Comparison of ENCODE assay signal across 27 cellular contexts in the genomic region with DNA sequence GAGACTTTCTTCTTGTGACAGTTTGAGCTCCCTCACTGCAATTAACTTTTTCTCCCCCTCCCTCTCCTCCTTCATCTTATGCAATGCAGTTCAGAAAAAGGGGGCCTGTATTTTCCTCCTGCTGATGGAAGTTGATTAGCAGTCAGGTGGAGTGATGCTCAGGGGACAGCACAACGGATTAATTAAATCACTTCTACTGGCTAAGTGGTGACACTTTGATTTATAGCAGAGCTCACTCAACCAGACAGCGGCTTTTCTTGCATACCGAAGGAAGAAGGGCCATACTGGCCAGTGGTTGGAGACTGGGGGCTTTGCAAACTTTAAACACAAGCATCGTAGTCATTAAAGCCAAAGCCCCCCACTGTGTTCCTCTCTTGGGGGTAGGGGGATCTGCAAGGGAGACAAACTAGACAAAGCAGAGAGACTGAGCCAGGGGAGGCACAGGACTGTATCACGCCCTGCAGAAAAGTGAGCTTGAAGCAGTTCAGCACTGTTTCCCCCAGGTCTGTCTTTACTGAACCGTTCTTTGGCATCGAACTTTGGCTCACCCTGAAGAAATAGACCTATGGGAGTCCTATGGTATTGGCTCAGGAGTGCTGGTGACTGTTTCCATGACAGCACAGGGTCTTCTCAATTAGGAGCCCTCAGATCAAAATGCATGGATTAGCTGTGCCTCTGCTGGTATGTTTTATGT. TPM values are rescaled to one million over a fixed set of nuclear protein-coding genes. Genes with fewer than 3 reads are reported as not detected.
DNase-seq lines count a peak whose midpoint lies in the region; ATAC-seq lines count a peak whose summit lies in the region.
"Had no signal": no experiment of that assay in that cellular context is flagged by ENCODE, and none has a peak within 500 bp of the region (broad histone marks: within the 10 kb centered on the region; RNA-seq: fewer than 3 reads in every experiment).

No MANE protein-coding gene starts in this region.

- H3K9me3 ChIP-seq in BLaER1, result no peaks in the 10 kb centered on the region
- H3K9me3 ChIP-seq: ascending aorta, colonic mucosa, gastrocnemius medialis, upper lobe of right lung had no signal

- H4K20me1 ChIP-seq in BLaER1, result no peaks in the 10 kb centered on the region

- no peaks in the 10 kb centered on the region for H3K36me3 ChIP-seq in BLaER1
- H3K36me3 ChIP-seq: ascending aorta, cardiac muscle cell, colonic mucosa, gastrocnemius medialis, upper lobe of right lung had no signal

- intact Hi-C loops in sciatic nerve (cut with DNase I), result no loop called here

- H3K9ac ChIP-seq in BLaER1, result peak overlapping the region; percentile 34; the same call in 1 of the 2 replicates

- H3K4me1 ChIP-seq in BLaER1, result peaks cover 80% of the 10 kb centered on the region

- H3K4me3 ChIP-seq in BLaER1, result 0 out of 2 replicates have a peak overlapping the region, but pooled peaks have one; percentile 14
- H3K4me3 ChIP-seq: ascending aorta, cardiac muscle cell, colonic mucosa, gastrocnemius medialis, lung, SK-N-MC, upper lobe of right lung had no signal

- DNase-seq in KBM-7, result peak; percentile 27
- peak; percentile 59 to 74 for DNase-seq in NOMO-1 (lab: John Stamatoyannopoulos, UW; ENCODE audit: unreplicated experiment in 2 of 2)
- peak; percentile 63 for DNase-seq in islet precursor cell
- DNase-seq in activated CD4-positive, CD25-positive, alpha-beta regulatory T cell treated with anti-CD3 and anti-CD28 coated beads, Interleukin-2, amount 50 U/mL, for 72 hours, result no peak
- no peak for DNase-seq in stimulated activated CD4-positive, alpha-beta T cell treated with anti-CD3 and anti-CD28 coated beads, Interleukin-2, amount 100 ng/mL, for 24 hours
- no peak for DNase-seq in sciatic nerve (ENCODE audit: low spot score)
- DNase-seq: activated CD4-positive, alpha-beta T cell treated with anti-CD3 and anti-CD28 coated beads, Interleukin-2, amount 50 U/mL, for 48 hours; activated T-cell treated with anti-CD3 and anti-CD28 coated beads, Interleukin-2, amount 50 U/mL, for 48 hours; colonic mucosa; COR-L47; DMS53; effector CD4-positive, alpha-beta T cell; gastrocnemius medialis; HCEC 1CT; kidney glomerular epithelial cell; naive thymus-derived CD8-positive, alpha-beta T cell; RPMI8226; stimulated activated CD4-positive, alpha-beta T cell treated with anti-CD3 and anti-CD28 coated beads, Interleukin-1b, Interleukin-23, amount 100 ng/mL, for 48 hours; stimulated activated naive CD8-positive, alpha-beta T cell treated with anti-CD3 and anti-CD28 coated beads, Interleukin-15, Interleukin-2, amounts not matched to agents 100 U/mL and 50 U/mL, for 24 hours; upper lobe of right lung had no signal

- peak overlapping the region; percentile 95 for H3K4me2 ChIP-seq in BLaER1

- H3K27ac ChIP-seq in BLaER1, result peak overlapping the region; percentile 55
- H3K27ac ChIP-seq: ascending aorta, C4-2B, cardiac muscle cell, colonic mucosa, gastrocnemius medialis, SK-N-MC, upper lobe of right lung had no signal

- no peaks in the 10 kb centered on the region for H3K27me3 ChIP-seq in BLaER1
- H3K27me3 ChIP-seq: cardiac muscle cell, colonic mucosa had no signal

- ATAC-seq in HG02840 (IDR thresholded peaks at IDR 0.05; ENCODE audit: low FRiP score, unreplicated experiment), result no peak
- no peak for ATAC-seq in sciatic nerve
- ATAC-seq: gastrocnemius medialis; naive thymus-derived CD8-positive, alpha-beta T cell; stimulated activated naive CD8-positive, alpha-beta T cell treated with anti-CD3 and anti-CD28 coated beads, Interleukin-15, Interleukin-2, amounts not matched to agents 100 U/mL and 50 U/mL, for 24 hours; upper lobe of right lung had no signal

- in situ Hi-C loops in KBM-7 (cut with MboI; ENCODE audit: low pct_unique_long_range_greater_than_20kb, low sequenced_read_pairs), result loop anchor here (25.0 kb wide), 1 partner anchor 703 kb away; no protein-coding TSS in a partner anchor

RNA-seq across cellular contexts. Expression of a gene that starts 47.7 kb away (rescaled TPM):
- 20.2 TPM for total RNA-seq in sciatic nerve

RNA-seq across cellular contexts. Expression of a gene that starts 48.0 kb away (rescaled TPM):
- total RNA-seq in sciatic nerve, result 6.6 TPM

Comparison
In these comparisons a context has a peak if more than half of its experiments do, and no peak if none do; other contexts are left out.
1. DNase-seq: peak in KBM-7 (single experiment), NOMO-1 (2 of 2) and islet precursor cell (single experiment); none in activated CD4-positive, CD25-positive, alpha-beta regulatory T cell treated with anti-CD3 and anti-CD28 coated beads, Interleukin-2, amount 50 U/mL, for 72 hours (single experiment), stimulated activated CD4-positive, alpha-beta T cell treated with anti-CD3 and anti-CD28 coated beads, Interleukin-2, amount 100 ng/mL, for 24 hours (0 of 2) and sciatic nerve (single experiment).